In the genomic region with DNA sequence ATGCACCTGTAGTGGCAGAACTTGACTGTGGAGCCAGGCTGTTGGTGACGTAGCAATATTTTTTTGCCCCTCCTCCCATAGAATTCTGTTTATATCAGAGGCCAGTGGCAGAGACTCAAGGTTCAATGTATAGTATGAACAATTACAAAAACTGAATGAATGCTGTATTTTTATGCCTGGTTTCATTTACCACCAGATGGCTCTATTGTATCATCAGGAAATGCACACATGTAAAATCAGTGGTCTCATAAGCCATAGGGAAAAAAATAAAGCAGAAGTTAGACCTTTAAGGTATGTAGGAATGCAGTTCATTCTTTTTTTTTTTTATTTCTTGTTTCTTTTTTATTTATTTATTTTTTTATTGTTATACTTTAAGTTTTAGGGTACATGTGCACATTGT, we compare ENCODE assay signal across 10 cellular contexts. TPM values are rescaled to one million over a fixed set of nuclear protein-coding genes. Genes with fewer than 3 reads are reported as not detected.
DNase-seq lines count a peak whose midpoint lies in the region; ATAC-seq and TF ChIP-seq lines count a peak whose summit lies in the region.
"Had no signal": no experiment of that assay in that cellular context is flagged by ENCODE, and none has a peak within 500 bp of the region (broad histone marks: within the 10 kb centered on the region; RNA-seq: fewer than 3 reads in every experiment).

No MANE protein-coding gene starts in this region.

- no peak overlapping the region for H3K27ac ChIP-seq in 22Rv1
- H3K27ac ChIP-seq in foreskin keratinocyte: no peak overlapping the region

- TF ChIP-seq CTCF in 22Rv1 (IDR thresholded peaks at IDR 0.05): peak; percentile 64
- TF ChIP-seq CTCF in GM13977 (IDR thresholded peaks at IDR 0.05; ENCODE audit: extremely low read depth, insufficient read depth, missing control alignments): peak; percentile 42
- TF ChIP-seq CTCF in foreskin keratinocyte (conservative IDR thresholded peaks at IDR 0.05): peak; percentile 74

- no peak for ATAC-seq in foreskin keratinocyte
- no peak for ATAC-seq in HG03354 (IDR thresholded peaks at IDR 0.05; ENCODE audit: poor library complexity, severe bottlenecking, unreplicated experiment)

- peak; percentile 38 for DNase-seq in GM13977 (ENCODE audit: low spot score)
- peak; percentile 1 for DNase-seq in RPMI7951 (ENCODE audit: low read depth)
- peak in 1 of 2 donors; percentile 20 for DNase-seq in foreskin keratinocyte
- no peak for DNase-seq in pons (ENCODE audit: low spot score)
- DNase-seq in amygdala (lab: John Stamatoyannopoulos, UW): no peak
- DNase-seq in SIG-M5 treated with dmso at 0.1 percent for 504 hours (lab: John Stamatoyannopoulos, UW; ENCODE audit: unreplicated experiment): no peak
- DNase-seq: activated naive CD4-positive, alpha-beta T cell; occipital lobe had no signal

- no peaks in the 10 kb centered on the region for H3K27me3 ChIP-seq in foreskin keratinocyte

- in situ Hi-C loops in GM13977 (cut with MboI; ENCODE audit: low pct_unique_long_range_greater_than_20kb, low sequenced_read_pairs, unreplicated experiment): no loop called here

- H3K4me1 ChIP-seq in foreskin keratinocyte: no peaks in the 10 kb centered on the region

RNA-seq across cellular contexts. Expression of a gene that starts 43.6 kb away (rescaled TPM):
- not detected in 2 replicates for total RNA-seq in RPMI7951 (2014; rRNA removed; shearing (Covaris generic))
- not detected in 2 replicates for total RNA-seq in foreskin keratinocyte
- not detected in 2 replicates for polyA plus RNA-seq in foreskin keratinocyte
- total RNA-seq: occipital lobe had no signal

Comparison
In these comparisons a context has a peak if more than half of its experiments do, and no peak if none do; other contexts are left out.
1. DNase-seq: peak in GM13977 (single experiment) and RPMI7951 (single experiment); none in pons (single experiment), amygdala (0 of 56) and SIG-M5 treated with dmso at 0.1 percent for 504 hours (single experiment).
2. Peak in every context shown above with its lines, with median percentiles within 50 percentile points of each other: CTCF ChIP-seq.